ENCODE assay signal across 14 cellular contexts in the genomic region with DNA sequence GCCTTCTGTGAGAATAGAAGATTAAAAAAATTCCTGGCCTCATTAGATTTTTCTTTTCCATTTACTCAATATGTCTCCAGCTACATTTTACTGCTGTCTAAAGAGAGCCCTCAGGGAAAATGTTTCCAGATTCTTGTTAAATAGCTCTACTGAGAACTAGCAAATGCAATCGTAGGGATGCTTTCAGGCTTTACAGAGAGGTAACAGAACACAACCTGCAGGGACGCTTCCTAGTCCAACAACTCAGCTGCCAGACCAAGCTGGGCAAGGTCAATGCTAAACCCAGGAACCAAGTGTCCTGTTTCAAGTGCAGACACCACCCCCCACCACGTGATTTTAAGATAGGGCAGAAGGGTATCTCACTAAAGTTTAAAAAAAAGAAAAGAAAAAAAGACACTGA. TPM values are rescaled to one million over a fixed set of nuclear protein-coding genes. Genes with fewer than 3 reads are reported as not detected.
DNase-seq lines count a peak whose midpoint lies in the region; ATAC-seq and TF ChIP-seq lines count a peak whose summit lies in the region.
"Had no signal": no experiment of that assay in that cellular context is flagged by ENCODE, and none has a peak within 500 bp of the region (broad histone marks: within the 10 kb centered on the region; RNA-seq: fewer than 3 reads in every experiment).

No MANE protein-coding gene starts in this region.

- H3K27ac ChIP-seq in left ventricle myocardium inferior (replicated peaks) (peak overlapping the region; percentile 62), body of pancreas (peak overlapping the region in 3 of 4 donors; percentile 21 to 47 (median 25)), brain microvascular endothelial cell (no peak overlapping the region)
- H3K27ac ChIP-seq: cardiac muscle cell, right lobe of liver had no signal

- no peak for TF ChIP-seq POLR2A in body of pancreas (IDR thresholded peaks at IDR 0.05)

- ATAC-seq in body of pancreas (no peak), natural killer cell (no peak), mucosa of descending colon (no peak), HG03520 (IDR thresholded peaks at IDR 0.05; ENCODE audit: unreplicated experiment) (no peak), GM19023 (IDR thresholded peaks at IDR 0.05; ENCODE audit: unreplicated experiment) (no peak)

- in situ Hi-C loops in brain microvascular endothelial cell (cut with HindIII; ENCODE audit: low pct_ligation_motif_present, low sequenced_read_pairs) = no loop called here

- no peaks in the 10 kb centered on the region for H3K9me3 Mint-ChIP-seq in natural killer cell
- H3K9me3 Mint-ChIP-seq: activated CD4-positive, alpha-beta T cell treated with anti-CD3 and anti-CD28 coated beads, Interleukin-2, amount 10 ng/mL, durations not matched to agents 7 days and 5 days had no signal

- H3K4me1 ChIP-seq in left ventricle myocardium inferior (peaks cover 75% of the 10 kb centered on the region), body of pancreas (peaks cover 72% of the 10 kb centered on the region), mucosa of descending colon (ENCODE audit: low read depth) (peaks cover under 1% of the 10 kb centered on the region)

- no peaks in the 10 kb centered on the region for H3K27me3 Mint-ChIP-seq in natural killer cell (ENCODE audit: low read depth in 2 of 2)
- H3K27me3 Mint-ChIP-seq: activated CD4-positive, alpha-beta T cell treated with anti-CD3 and anti-CD28 coated beads, Interleukin-2, amount 10 ng/mL, durations not matched to agents 7 days and 5 days had no signal

- peaks cover 8% of the 10 kb centered on the region for H3K36me3 ChIP-seq in left ventricle myocardium inferior
- H3K36me3 ChIP-seq in body of pancreas (replicated peaks in 1 of 2; ENCODE audit: insufficient read depth in 1 of 2, low read depth in 2 of 2) = peaks cover 0 to 3% of the 10 kb centered on the region in 2 donors
- no peaks in the 10 kb centered on the region for H3K36me3 ChIP-seq in brain microvascular endothelial cell (replicated peaks)
- no peaks in the 10 kb centered on the region for H3K36me3 ChIP-seq in mucosa of descending colon (ENCODE audit: low read depth)
- H3K36me3 ChIP-seq: cardiac muscle cell, right lobe of liver had no signal

- H3K27me3 ChIP-seq in left ventricle myocardium inferior (ENCODE audit: low read depth) (no peaks in the 10 kb centered on the region), body of pancreas (no peaks in the 10 kb centered on the region), brain microvascular endothelial cell (replicated peaks) (no peaks in the 10 kb centered on the region)
- H3K27me3 ChIP-seq: cardiac muscle cell had no signal

- peak overlapping the region; percentile 85 to 92 for H3K27ac Mint-ChIP-seq in natural killer cell
- H3K27ac Mint-ChIP-seq: activated CD4-positive, alpha-beta T cell treated with anti-CD3 and anti-CD28 coated beads, Interleukin-2, amount 10 ng/mL, durations not matched to agents 7 days and 5 days had no signal

- peak overlapping the region; percentile 75 for H3K4me3 Mint-ChIP-seq in natural killer cell
- H3K4me3 Mint-ChIP-seq: activated CD4-positive, alpha-beta T cell treated with anti-CD3 and anti-CD28 coated beads, Interleukin-2, amount 10 ng/mL, durations not matched to agents 7 days and 5 days had no signal

- 29 to 36% methylated on average over 3 of the region's 3 CpGs for WGBS in body of pancreas, 2 donors

- DNase-seq in left ventricle myocardium inferior = no peak
- no peak for DNase-seq in cardiac septum (ENCODE audit: low spot score)
- no peak for DNase-seq in body of pancreas
- no peak for DNase-seq in natural killer cell
- no peak for DNase-seq in brain microvascular endothelial cell
- no peak for DNase-seq in mucosa of descending colon
- DNase-seq: activated CD4-positive, alpha-beta T cell treated with anti-CD3 and anti-CD28 coated beads, Interleukin-2, amount 10 ng/mL, durations not matched to agents 7 days and 5 days; MM.1S; NCI-H2029 treated with DMSO at 0.1 percent for 48 hours; right lobe of liver; stimulated activated CD4-positive, alpha-beta T cell treated with anti-CD3 and anti-CD28 coated beads, Interleukin-4, amount 100 ng/mL, for 1 hour had no signal

- H3K4me1 Mint-ChIP-seq in natural killer cell = peaks cover 88 to 90% of the 10 kb centered on the region in 2 donors

- H3K4me3 ChIP-seq in left ventricle myocardium inferior (no peak overlapping the region), body of pancreas (no peak overlapping the region), brain microvascular endothelial cell (ENCODE audit: low read depth, low read length) (no peak overlapping the region), mucosa of descending colon (no peak overlapping the region)
- H3K4me3 ChIP-seq: cardiac muscle cell, right lobe of liver had no signal

- peaks cover 8% of the 10 kb centered on the region for H3K36me3 Mint-ChIP-seq in natural killer cell

- intact Hi-C loops in left ventricle myocardium inferior (cut with micrococcal nuclease) (no loop called here), cardiac septum (cut with DNase I) (no loop called here), body of pancreas (cut with DNase I) (no loop called here), natural killer cell (cut with micrococcal nuclease) (no loop called here), mucosa of descending colon (cut with DNase I, micrococcal nuclease) (no loop called here)

- H3K9me3 ChIP-seq in left ventricle myocardium inferior (replicated peaks) (no peaks in the 10 kb centered on the region), body of pancreas (no peaks in the 10 kb centered on the region), mucosa of descending colon (no peaks in the 10 kb centered on the region)
- H3K9me3 ChIP-seq: right lobe of liver had no signal

- TF ChIP-seq CTCF in left ventricle myocardium inferior (IDR thresholded peaks at IDR 0.05; ENCODE audit: borderline replicate concordance) (no peak), body of pancreas (IDR thresholded peaks at IDR 0.05) (no peak), natural killer cell (IDR thresholded peaks at IDR 0.05) (no peak), brain microvascular endothelial cell (IDR thresholded peaks at IDR 0.05; ENCODE audit: low read depth, low read length, missing control alignments) (no peak), mucosa of descending colon (IDR thresholded peaks at IDR 0.05) (no peak)

RNA-seq across cellular contexts. Expression of a gene that starts 25.2 kb away (rescaled TPM):
- total RNA-seq in left ventricle myocardium inferior (16.5 TPM), cardiac septum (23.1 TPM), body of pancreas (10 to 100 TPM; 27.4 to 38.7 TPM), natural killer cell (100 to 1,000 TPM; 112 to 211 (median 135) TPM), mucosa of descending colon (10 to 100 TPM; 10.1 to 34.5 (median 15.5) TPM)
